ENCODE assay signal across 15 cellular contexts in the genomic region with DNA sequence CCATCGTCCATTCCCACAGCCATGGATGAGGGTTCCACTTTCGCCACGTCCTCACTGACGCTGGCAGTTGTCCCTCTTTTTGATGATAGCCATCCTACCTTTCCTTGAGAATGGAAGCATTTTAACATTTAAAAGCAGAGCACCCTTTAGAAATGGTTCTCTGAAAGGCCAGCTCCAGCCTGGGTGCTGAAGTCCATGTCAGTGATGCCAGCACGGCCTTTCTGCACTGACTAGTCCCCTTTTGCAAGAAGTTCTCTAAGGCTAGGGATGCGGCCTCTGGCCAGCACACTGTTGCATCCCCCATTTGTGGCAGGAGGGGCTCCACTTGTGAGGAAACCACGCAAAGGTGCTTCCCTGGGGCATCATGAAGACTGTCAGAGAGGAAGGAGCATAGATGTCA.
DNase-seq lines count a peak whose midpoint lies in the region; ATAC-seq and TF ChIP-seq lines count a peak whose summit lies in the region.
"Had no signal": no experiment of that assay in that cellular context is flagged by ENCODE, and none has a peak within 500 bp of the region (broad histone marks: within the 10 kb centered on the region; RNA-seq: fewer than 3 reads in every experiment).

No MANE protein-coding gene starts in this region.

- intact Hi-C loops in cardiac septum (cut with DNase I): loop anchor here (10.0 kb wide), 1 partner anchor 83 kb away; no protein-coding TSS in a partner anchor
- intact Hi-C loops in left cardiac atrium (cut with DNase I): loop anchor here (5.0 to 10.0 kb wide), 2 partner anchors 440 to 573 kb away; no protein-coding TSS in a partner anchor

- H3K9ac ChIP-seq in liver (ENCODE audit: low read depth in 1 of 2, low read length in 2 of 2): no peak overlapping the region
- H3K9ac ChIP-seq: BLaER1 had no signal

- H3K27ac ChIP-seq in liver (ENCODE audit: low read depth in 1 of 2, low read length in 2 of 2): peak overlapping the region; percentile 29 to 64
- H3K27ac ChIP-seq: BLaER1 had no signal

- H3K4me3 Mint-ChIP-seq in stimulated activated effector memory CD8-positive, alpha-beta T cell treated with anti-CD3 and anti-CD28 coated beads, Interleukin-12 subunit alpha, Interleukin-12 subunit beta, amount 100 ng/mL, for 72 hours: no peak overlapping the region
- no peak overlapping the region for H3K4me3 Mint-ChIP-seq in activated naive CD8-positive, alpha-beta T cell treated with anti-CD3 and anti-CD28 coated beads, Interleukin-2, amount 50 U/mL, for 24 hours
- H3K4me3 Mint-ChIP-seq: CD4-positive, alpha-beta T cell; H9 had no signal

- H3K27ac Mint-ChIP-seq in stimulated activated effector memory CD8-positive, alpha-beta T cell treated with anti-CD3 and anti-CD28 coated beads, Interleukin-12 subunit alpha, Interleukin-12 subunit beta, amount 100 ng/mL, for 72 hours: peak overlapping the region; percentile 17
- H3K27ac Mint-ChIP-seq in activated naive CD8-positive, alpha-beta T cell treated with anti-CD3 and anti-CD28 coated beads, Interleukin-2, amount 50 U/mL, for 24 hours: no peak overlapping the region
- H3K27ac Mint-ChIP-seq: CD4-positive, alpha-beta T cell had no signal

- no peak for TF ChIP-seq CTCF in liver (IDR thresholded peaks at IDR 0.05; ENCODE audit: low read depth, low read length, missing input control)

- H3K9me3 Mint-ChIP-seq in stimulated activated effector memory CD8-positive, alpha-beta T cell treated with anti-CD3 and anti-CD28 coated beads, Interleukin-12 subunit alpha, Interleukin-12 subunit beta, amount 100 ng/mL, for 72 hours: no peaks in the 10 kb centered on the region
- no peaks in the 10 kb centered on the region for H3K9me3 Mint-ChIP-seq in activated naive CD8-positive, alpha-beta T cell treated with anti-CD3 and anti-CD28 coated beads, Interleukin-2, amount 50 U/mL, for 24 hours
- H3K9me3 Mint-ChIP-seq: CD4-positive, alpha-beta T cell; H9 had no signal

- H3K4me3 ChIP-seq in liver (ENCODE audit: low read depth in 1 of 3, low read length in 3 of 3): no peak overlapping the region
- H3K4me3 ChIP-seq: BLaER1 had no signal

- ATAC-seq in left cardiac atrium: no peak
- ATAC-seq in stimulated activated effector memory CD8-positive, alpha-beta T cell treated with anti-CD3 and anti-CD28 coated beads, Interleukin-12 subunit alpha, Interleukin-12 subunit beta, amount 100 ng/mL, for 72 hours: no peak
- ATAC-seq in activated naive CD8-positive, alpha-beta T cell treated with anti-CD3 and anti-CD28 coated beads, Interleukin-2, amount 50 U/mL, for 24 hours: no peak
- ATAC-seq in GM21390 (IDR thresholded peaks at IDR 0.05; ENCODE audit: unreplicated experiment): no peak

- TF ChIP-seq RAD21 in liver (IDR thresholded peaks at IDR 0.05): no peak

- no peaks in the 10 kb centered on the region for H3K27me3 Mint-ChIP-seq in activated naive CD8-positive, alpha-beta T cell treated with anti-CD3 and anti-CD28 coated beads, Interleukin-2, amount 50 U/mL, for 24 hours
- H3K27me3 Mint-ChIP-seq: CD4-positive, alpha-beta T cell had no signal

- no peaks in the 10 kb centered on the region for H3K36me3 ChIP-seq in liver (ENCODE audit: control insufficient read depth in 4 of 4, insufficient read depth in 3 of 4, low read depth in 1 of 4, low read length in 3 of 4)

- no peaks in the 10 kb centered on the region for H3K4me1 Mint-ChIP-seq in stimulated activated effector memory CD8-positive, alpha-beta T cell treated with anti-CD3 and anti-CD28 coated beads, Interleukin-12 subunit alpha, Interleukin-12 subunit beta, amount 100 ng/mL, for 72 hours
- H3K4me1 Mint-ChIP-seq in activated naive CD8-positive, alpha-beta T cell treated with anti-CD3 and anti-CD28 coated beads, Interleukin-2, amount 50 U/mL, for 24 hours: no peaks in the 10 kb centered on the region

- 87% methylated on average over 7 of the region's 7 CpGs for WGBS in liver

- H3K4me1 ChIP-seq in liver (ENCODE audit: control insufficient read depth in 4 of 4, insufficient read depth in 4 of 4, low read length in 3 of 4): peaks cover 3 to 18% (median 12%) of the 10 kb centered on the region in 4 donors

- H3K27me3 ChIP-seq in liver (ENCODE audit: control insufficient read depth in 4 of 4, insufficient read depth in 4 of 4, low read length in 3 of 4): no peaks in the 10 kb centered on the region
- H3K27me3 ChIP-seq: BLaER1 had no signal

- peaks cover 5% of the 10 kb centered on the region for H3K36me3 Mint-ChIP-seq in stimulated activated effector memory CD8-positive, alpha-beta T cell treated with anti-CD3 and anti-CD28 coated beads, Interleukin-12 subunit alpha, Interleukin-12 subunit beta, amount 100 ng/mL, for 72 hours
- H3K36me3 Mint-ChIP-seq in activated naive CD8-positive, alpha-beta T cell treated with anti-CD3 and anti-CD28 coated beads, Interleukin-2, amount 50 U/mL, for 24 hours (ENCODE audit: low read depth): no peaks in the 10 kb centered on the region

- no peaks in the 10 kb centered on the region for H3K9me3 ChIP-seq in liver (ENCODE audit: control insufficient read depth in 4 of 4, low read length in 3 of 4)
- H3K9me3 ChIP-seq: BLaER1 had no signal

- DNase-seq in cardiac septum (ENCODE audit: low spot score) (peak; percentile 43), left cardiac atrium (no peak)
- no peak for DNase-seq in stimulated activated effector memory CD8-positive, alpha-beta T cell treated with anti-CD3 and anti-CD28 coated beads, Interleukin-12 subunit alpha, Interleukin-12 subunit beta, amount 100 ng/mL, for 72 hours (ENCODE audit: low spot score in 2 of 2)
- no peak for DNase-seq in activated naive CD8-positive, alpha-beta T cell treated with anti-CD3 and anti-CD28 coated beads, Interleukin-2, amount 50 U/mL, for 24 hours
- no peak for DNase-seq in activated T-cell treated with anti-CD3 and anti-CD28 coated beads, Interleukin-2, amount 50 U/mL, for 1 hour
- DNase-seq: 8988T; AML-193; Calu3; CD4-positive, alpha-beta T cell; DMS 273 treated with DMSO at 0.1 percent for 48 hours; GOT3; H9 had no signal

TF ChIP-seq in liver, 16 proteins besides CTCF, POLR2A, EP300 and RAD21:
- TF ChIP-seq JUND (IDR thresholded peaks at IDR 0.05) (no peak), NR2F2 (IDR thresholded peaks at IDR 0.05) (no peak), FOXA2 (IDR thresholded peaks at IDR 0.05) (no peak), ATF3 (IDR thresholded peaks at IDR 0.05) (no peak), GABPA (IDR thresholded peaks at IDR 0.05 in 1 of 2, conservative IDR thresholded peaks at IDR 0.05 in 1 of 2) (no peak), YY1 (IDR thresholded peaks at IDR 0.05) (no peak), HNF4A (conservative IDR thresholded peaks at IDR 0.05) (no peak), HNF4G (IDR thresholded peaks at IDR 0.05) (no peak), MAX (IDR thresholded peaks at IDR 0.05) (no peak), TAF1 (conservative IDR thresholded peaks at IDR 0.05) (no peak), SP1 (IDR thresholded peaks at IDR 0.05) (no peak), RXRA (IDR thresholded peaks at IDR 0.05) (no peak), FOXA1 (IDR thresholded peaks at IDR 0.05) (no peak), EGR1 (IDR thresholded peaks at IDR 0.05; ENCODE audit: low read depth in 2 of 2) (no peak)
- TF ChIP-seq, protein P1, sequence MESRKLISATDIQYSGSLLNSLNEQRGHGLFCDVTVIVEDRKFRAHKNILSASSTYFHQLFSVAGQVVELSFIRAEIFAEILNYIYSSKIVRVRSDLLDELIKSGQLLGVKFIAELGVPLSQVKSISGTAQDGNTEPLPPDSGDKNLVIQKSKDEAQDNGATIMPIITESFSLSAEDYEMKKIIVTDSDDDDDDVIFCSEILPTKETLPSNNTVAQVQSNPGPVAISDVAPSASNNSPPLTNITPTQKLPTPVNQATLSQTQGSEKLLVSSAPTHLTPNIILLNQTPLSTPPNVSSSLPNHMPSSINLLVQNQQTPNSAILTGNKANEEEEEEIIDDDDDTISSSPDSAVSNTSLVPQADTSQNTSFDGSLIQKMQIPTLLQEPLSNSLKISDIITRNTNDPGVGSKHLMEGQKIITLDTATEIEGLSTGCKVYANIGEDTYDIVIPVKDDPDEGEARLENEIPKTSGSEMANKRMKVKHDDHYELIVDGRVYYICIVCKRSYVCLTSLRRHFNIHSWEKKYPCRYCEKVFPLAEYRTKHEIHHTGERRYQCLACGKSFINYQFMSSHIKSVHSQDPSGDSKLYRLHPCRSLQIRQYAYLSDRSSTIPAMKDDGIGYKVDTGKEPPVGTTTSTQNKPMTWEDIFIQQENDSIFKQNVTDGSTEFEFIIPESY (IDR thresholded peaks at IDR 0.05): no peak
- TF ChIP-seq, protein P2, sequence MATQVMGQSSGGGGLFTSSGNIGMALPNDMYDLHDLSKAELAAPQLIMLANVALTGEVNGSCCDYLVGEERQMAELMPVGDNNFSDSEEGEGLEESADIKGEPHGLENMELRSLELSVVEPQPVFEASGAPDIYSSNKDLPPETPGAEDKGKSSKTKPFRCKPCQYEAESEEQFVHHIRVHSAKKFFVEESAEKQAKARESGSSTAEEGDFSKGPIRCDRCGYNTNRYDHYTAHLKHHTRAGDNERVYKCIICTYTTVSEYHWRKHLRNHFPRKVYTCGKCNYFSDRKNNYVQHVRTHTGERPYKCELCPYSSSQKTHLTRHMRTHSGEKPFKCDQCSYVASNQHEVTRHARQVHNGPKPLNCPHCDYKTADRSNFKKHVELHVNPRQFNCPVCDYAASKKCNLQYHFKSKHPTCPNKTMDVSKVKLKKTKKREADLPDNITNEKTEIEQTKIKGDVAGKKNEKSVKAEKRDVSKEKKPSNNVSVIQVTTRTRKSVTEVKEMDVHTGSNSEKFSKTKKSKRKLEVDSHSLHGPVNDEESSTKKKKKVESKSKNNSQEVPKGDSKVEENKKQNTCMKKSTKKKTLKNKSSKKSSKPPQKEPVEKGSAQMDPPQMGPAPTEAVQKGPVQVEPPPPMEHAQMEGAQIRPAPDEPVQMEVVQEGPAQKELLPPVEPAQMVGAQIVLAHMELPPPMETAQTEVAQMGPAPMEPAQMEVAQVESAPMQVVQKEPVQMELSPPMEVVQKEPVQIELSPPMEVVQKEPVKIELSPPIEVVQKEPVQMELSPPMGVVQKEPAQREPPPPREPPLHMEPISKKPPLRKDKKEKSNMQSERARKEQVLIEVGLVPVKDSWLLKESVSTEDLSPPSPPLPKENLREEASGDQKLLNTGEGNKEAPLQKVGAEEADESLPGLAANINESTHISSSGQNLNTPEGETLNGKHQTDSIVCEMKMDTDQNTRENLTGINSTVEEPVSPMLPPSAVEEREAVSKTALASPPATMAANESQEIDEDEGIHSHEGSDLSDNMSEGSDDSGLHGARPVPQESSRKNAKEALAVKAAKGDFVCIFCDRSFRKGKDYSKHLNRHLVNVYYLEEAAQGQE (IDR thresholded peaks at IDR 0.05): no peak
